In the genomic region with DNA sequence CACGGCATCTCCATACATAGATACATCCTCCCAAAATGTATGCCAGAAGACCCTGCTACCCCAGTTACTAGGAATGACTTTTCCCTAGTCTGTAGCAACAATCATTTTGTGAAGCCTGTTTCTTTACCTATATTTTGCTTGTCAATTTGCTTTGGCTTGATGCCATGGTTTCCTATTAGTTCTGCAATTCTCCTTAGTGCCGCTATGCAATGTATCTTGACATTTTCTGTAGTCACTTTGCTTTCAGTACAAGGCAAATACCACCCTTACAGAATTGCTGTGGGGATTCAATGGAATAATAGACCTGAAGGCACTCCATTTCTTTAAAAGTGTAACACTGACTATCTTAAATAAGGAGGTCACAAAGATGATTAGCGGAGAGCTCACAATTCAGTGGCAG, we compare ENCODE assay signal across 23 cellular contexts.
"Had no signal": no experiment of that assay in that cellular context is flagged by ENCODE, and none has a peak within 500 bp of the region (broad histone marks: within the 10 kb centered on the region; RNA-seq: fewer than 3 reads in every experiment).

No MANE protein-coding gene starts in this region.

- H3K9me3 ChIP-seq: mucosa of descending colon had no signal

- H3K4me1 ChIP-seq: gastrocnemius medialis, left ventricle myocardium inferior, uterus had no signal

- H3K27me3 ChIP-seq: gastrocnemius medialis, ovary, uterus had no signal

- DNase-seq: activated CD4-positive, alpha-beta T cell treated with anti-CD3 and anti-CD28 coated beads, Interleukin-2, amount 50 U/mL, for 1 hour; activated CD8-positive, alpha-beta T cell treated with anti-CD3 and anti-CD28 coated beads for 36 hours; activated T-cell treated with anti-CD3 and anti-CD28 coated beads, Interleukin-2, amount 50 U/mL, for 4 hours; dermis blood vessel endothelial cell; effector CD4-positive, alpha-beta T cell; gastrocnemius medialis; glutamatergic neuron; left ventricle myocardium inferior; mesendoderm; mucosa of descending colon; ovary; stimulated activated CD4-positive, alpha-beta T cell treated with anti-CD3 and anti-CD28 coated beads, Interleukin-12 subunit alpha, Interleukin-12 subunit beta, amount 100 ng/mL, for 4 hours; stimulated activated CD4-positive, alpha-beta T cell treated with anti-CD3 and anti-CD28 coated beads, Interleukin-4, amount 100 ng/mL, for 24 hours; trophoblast cell; uterus had no signal

- H3K4me3 ChIP-seq: gastrocnemius medialis, left ventricle myocardium inferior, lung, mucosa of descending colon, ovary, skin epidermis, thoracic aorta, uterus had no signal

- ATAC-seq: activated CD8-positive, alpha-beta T cell treated with anti-CD3 and anti-CD28 coated beads for 36 hours; activated naive CD4-positive, alpha-beta T cell treated with anti-CD3 and anti-CD28 coated beads, Interleukin-2, amount 50 U/mL, for 72 hours; activated T-cell treated with anti-CD3 and anti-CD28 coated beads, Interleukin-2, amount 50 U/mL, for 4 hours; activated T-helper 17 cell treated with anti-CD3 and anti-CD28 coated beads, Interleukin-2, amount 50 U/mL, for 72 hours; gastrocnemius medialis; mucosa of descending colon; sciatic nerve; stimulated activated effector memory CD8-positive, alpha-beta T cell treated with anti-CD3 and anti-CD28 coated beads, Interleukin-12 subunit alpha, Interleukin-12 subunit beta, amount 100 ng/mL, for 72 hours; WTC11 had no signal

- H3K27ac ChIP-seq: gastrocnemius medialis, left ventricle myocardium inferior, ovary, skin epidermis, thoracic aorta, uterus had no signal

- H3K36me3 ChIP-seq: gastrocnemius medialis, left ventricle myocardium inferior, ovary, thoracic aorta, uterus had no signal
